Comparison of ENCODE assay signal across 21 cellular contexts in genomic region chr17:55208078-55208812, GRCh38. TPM values are rescaled to one million over a fixed set of nuclear protein-coding genes. Genes with fewer than 3 reads are reported as not detected.
DNase-seq lines count a peak whose midpoint lies in the region; ATAC-seq and TF ChIP-seq lines count a peak whose summit lies in the region.
"Had no signal": no experiment of that assay in that cellular context is flagged by ENCODE, and none has a peak within 500 bp of the region (broad histone marks: within the 10 kb centered on the region; RNA-seq: fewer than 3 reads in every experiment).

No MANE protein-coding gene starts in this region.

- POLR2A ChIA-PET in activated naive CD8-positive, alpha-beta T cell treated with anti-CD3 and anti-CD28 coated beads, Interleukin-2, amount 10 ng/mL, durations not matched to agents 7 days and 5 days (lab: Charles Lee) = no interaction called here

- H3K27me3 Mint-ChIP-seq in activated naive CD8-positive, alpha-beta T cell treated with anti-CD3 and anti-CD28 coated beads, Interleukin-2, amount 10 ng/mL, durations not matched to agents 7 days and 5 days = peaks cover 6% of the 10 kb centered on the region
- peaks cover 6% of the 10 kb centered on the region for H3K27me3 Mint-ChIP-seq in activated naive CD8-positive, alpha-beta T cell treated with anti-CD3 and anti-CD28 coated beads, Interleukin-2, amount 50 U/mL, for 24 hours

- no peak for DNase-seq in activated naive CD8-positive, alpha-beta T cell treated with anti-CD3 and anti-CD28 coated beads, Interleukin-2, amount 10 ng/mL, durations not matched to agents 7 days and 5 days
- DNase-seq in activated naive CD8-positive, alpha-beta T cell treated with anti-CD3 and anti-CD28 coated beads, Interleukin-2, amount 50 U/mL, for 24 hours = no peak
- DNase-seq in SK-N-MC (ENCODE audit: low read depth, low spot score) (peak; percentile 91), mucosa of descending colon (no peak), NCI-H82 treated with DMSO at 0.1 percent for 48 hours (lab: John Stamatoyannopoulos, UW; ENCODE audit: unreplicated experiment) (no peak)
- DNase-seq: ACHN; AML-193; BE2C; CD4-positive, alpha-beta T cell; CD8-positive, alpha-beta memory T cell; DMS 273 treated with DMSO at 0.1 percent for 48 hours; DMS79; EL; GDM1; GOT3; HCEC 1CT had no signal

- H3K4me1 ChIP-seq in mucosa of descending colon (ENCODE audit: low read depth) = no peaks in the 10 kb centered on the region
- H3K4me1 ChIP-seq: BE2C; BLaER1 treated with 17β-estradiol and CSF1 and Interleukin-3, amounts not matched to agents 10 nM and 100 nM had no signal

- H3K9ac ChIP-seq in SK-N-MC (ENCODE audit: insufficient read length) = peak overlapping the region; percentile 2
- H3K9ac ChIP-seq: BLaER1 treated with 17β-estradiol and CSF1 and Interleukin-3, amounts not matched to agents 10 nM and 100 nM had no signal

- H3K27ac ChIP-seq in SK-N-MC = peak overlapping the region; percentile 95
- H3K27ac ChIP-seq: 22Rv1; BLaER1 treated with 17β-estradiol and CSF1 and Interleukin-3, amounts not matched to agents 10 nM and 100 nM had no signal

- intact Hi-C loops in mucosa of descending colon (cut with DNase I, micrococcal nuclease) = no loop called here

- H3K4me3 Mint-ChIP-seq in activated naive CD8-positive, alpha-beta T cell treated with anti-CD3 and anti-CD28 coated beads, Interleukin-2, amount 10 ng/mL, durations not matched to agents 7 days and 5 days = no peak overlapping the region
- H3K4me3 Mint-ChIP-seq in activated naive CD8-positive, alpha-beta T cell treated with anti-CD3 and anti-CD28 coated beads, Interleukin-2, amount 50 U/mL, for 24 hours = no peak overlapping the region
- H3K4me3 Mint-ChIP-seq: CD14-positive monocyte; CD4-positive, alpha-beta T cell; CD8-positive, alpha-beta memory T cell had no signal

- peaks cover 7% of the 10 kb centered on the region; the same call in 1 of the 2 replicates for H3K9me3 ChIP-seq in SK-N-MC (ENCODE audit: low read depth, low read length)
- no peaks in the 10 kb centered on the region for H3K9me3 ChIP-seq in mucosa of descending colon
- H3K9me3 ChIP-seq: BE2C had no signal

- peak overlapping the region; percentile 10 for H3K27ac Mint-ChIP-seq in activated naive CD8-positive, alpha-beta T cell treated with anti-CD3 and anti-CD28 coated beads, Interleukin-2, amount 10 ng/mL, durations not matched to agents 7 days and 5 days
- no peak overlapping the region for H3K27ac Mint-ChIP-seq in activated naive CD8-positive, alpha-beta T cell treated with anti-CD3 and anti-CD28 coated beads, Interleukin-2, amount 50 U/mL, for 24 hours
- H3K27ac Mint-ChIP-seq: CD14-positive monocyte; CD4-positive, alpha-beta T cell had no signal

- H3K36me3 ChIP-seq in SK-N-MC (ENCODE audit: insufficient read depth, low read length) (peaks cover 6% of the 10 kb centered on the region; the same call in 1 of the 2 replicates), mucosa of descending colon (ENCODE audit: low read depth) (no peaks in the 10 kb centered on the region)
- H3K36me3 ChIP-seq: BE2C; BLaER1 treated with 17β-estradiol and CSF1 and Interleukin-3, amounts not matched to agents 10 nM and 100 nM had no signal

- no peaks in the 10 kb centered on the region for H3K36me3 Mint-ChIP-seq in activated naive CD8-positive, alpha-beta T cell treated with anti-CD3 and anti-CD28 coated beads, Interleukin-2, amount 10 ng/mL, durations not matched to agents 7 days and 5 days
- H3K36me3 Mint-ChIP-seq in activated naive CD8-positive, alpha-beta T cell treated with anti-CD3 and anti-CD28 coated beads, Interleukin-2, amount 50 U/mL, for 24 hours (ENCODE audit: low read depth) = no peaks in the 10 kb centered on the region
- H3K36me3 Mint-ChIP-seq: CD14-positive monocyte had no signal

- TF ChIP-seq CTCF in mucosa of descending colon (IDR thresholded peaks at IDR 0.05) = no peak

- no peaks in the 10 kb centered on the region for H3K9me3 Mint-ChIP-seq in activated naive CD8-positive, alpha-beta T cell treated with anti-CD3 and anti-CD28 coated beads, Interleukin-2, amount 10 ng/mL, durations not matched to agents 7 days and 5 days
- H3K9me3 Mint-ChIP-seq in activated naive CD8-positive, alpha-beta T cell treated with anti-CD3 and anti-CD28 coated beads, Interleukin-2, amount 50 U/mL, for 24 hours = peaks cover 6% of the 10 kb centered on the region

- no peak for ATAC-seq in activated naive CD8-positive, alpha-beta T cell treated with anti-CD3 and anti-CD28 coated beads, Interleukin-2, amount 10 ng/mL, durations not matched to agents 7 days and 5 days (ENCODE audit: low read depth)
- ATAC-seq in activated naive CD8-positive, alpha-beta T cell treated with anti-CD3 and anti-CD28 coated beads, Interleukin-2, amount 50 U/mL, for 24 hours = no peak
- ATAC-seq in mucosa of descending colon (peak; percentile 76), GM21717 (IDR thresholded peaks at IDR 0.05; ENCODE audit: unreplicated experiment) (no peak)
- no peak for ATAC-seq in activated CD4-positive, CD25-positive, alpha-beta regulatory T cell treated with anti-CD3 and anti-CD28 coated beads, Interleukin-2, amount 50 U/mL, for 24 hours

- H3K4me1 Mint-ChIP-seq in activated naive CD8-positive, alpha-beta T cell treated with anti-CD3 and anti-CD28 coated beads, Interleukin-2, amount 10 ng/mL, durations not matched to agents 7 days and 5 days = no peaks in the 10 kb centered on the region
- no peaks in the 10 kb centered on the region for H3K4me1 Mint-ChIP-seq in activated naive CD8-positive, alpha-beta T cell treated with anti-CD3 and anti-CD28 coated beads, Interleukin-2, amount 50 U/mL, for 24 hours
- H3K4me1 Mint-ChIP-seq: CD14-positive monocyte had no signal

- peak overlapping the region; percentile 52; the same call in 1 of the 2 replicates for H3K4me3 ChIP-seq in SK-N-MC
- H3K4me3 ChIP-seq in mucosa of descending colon = no peak overlapping the region
- H3K4me3 ChIP-seq: BLaER1 treated with 17β-estradiol and CSF1 and Interleukin-3, amounts not matched to agents 10 nM and 100 nM had no signal

RNA-seq across cellular contexts. Expression of gene HLF, which starts 56.5 kb away (rescaled TPM):
- 1 to 10 TPM in 1 of 2 experiments, under 1 TPM in 1; 0.67 to 1.3 TPM for total RNA-seq in activated naive CD8-positive, alpha-beta T cell treated with anti-CD3 and anti-CD28 coated beads, Interleukin-2, amount 10 ng/mL, durations not matched to agents 7 days and 5 days
- total RNA-seq in mucosa of descending colon = 10 to 100 TPM in 1 of 3 donors, 1 to 10 TPM in 2; 1.3 to 34.9 (median 3.5) TPM
